23 cellular contexts compared by ENCODE assay signal in the genomic region with DNA sequence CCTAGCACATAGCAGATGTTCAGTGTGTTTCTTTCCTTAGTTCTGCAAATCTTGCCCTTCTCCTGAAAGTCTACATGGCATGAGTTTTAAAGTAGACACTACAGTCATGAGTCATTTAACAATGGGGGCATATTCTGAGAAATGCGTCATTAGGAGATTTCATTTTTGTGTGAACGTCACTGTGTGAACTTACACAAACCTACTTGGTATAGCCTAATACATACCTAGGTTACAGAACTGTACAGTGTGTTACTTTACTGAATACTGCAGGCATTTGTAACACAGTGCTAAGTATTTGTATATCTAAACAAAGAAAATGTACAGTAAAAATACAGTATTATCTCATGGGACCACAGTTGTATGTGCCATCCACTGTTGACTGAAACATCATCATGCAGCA. TPM values are rescaled to one million over a fixed set of nuclear protein-coding genes. Genes with fewer than 3 reads are reported as not detected.
DNase-seq lines count a peak whose midpoint lies in the region; ATAC-seq and TF ChIP-seq lines count a peak whose summit lies in the region.
"Had no signal": no experiment of that assay in that cellular context is flagged by ENCODE, and none has a peak within 500 bp of the region (broad histone marks: within the 10 kb centered on the region; RNA-seq: fewer than 3 reads in every experiment).

No MANE protein-coding gene starts in this region.

- no peaks in the 10 kb centered on the region for H4K20me1 ChIP-seq in IMR-90 (ENCODE audit: insufficient read depth, low read length)

- H3K9ac ChIP-seq in IMR-90 (ENCODE audit: low read depth, low read length), result no peak overlapping the region

- H2BK5ac ChIP-seq in IMR-90 (ENCODE audit: low read depth, low read length, poor library complexity, severe bottlenecking), result no peak overlapping the region

- no peak for TF ChIP-seq RAD21 in IMR-90 (IDR thresholded peaks at IDR 0.05; ENCODE audit: low read length)

- no peak overlapping the region for H2AFZ ChIP-seq in IMR-90 (replicated peaks; ENCODE audit: low read length, poor library complexity)

- H2BK20ac ChIP-seq in IMR-90 (ENCODE audit: low read depth, low read length), result no peak overlapping the region

- TF ChIP-seq CTCF in IMR-90 (conservative IDR thresholded peaks at IDR 0.05; ENCODE audit: low read depth, low read length), result no peak

- no peak overlapping the region for H3K18ac ChIP-seq in IMR-90 (ENCODE audit: low read depth, low read length)

- no peak overlapping the region for H3K4me3 ChIP-seq in IMR-90 (ENCODE audit: insufficient read depth, low read depth, low read length)
- H3K4me3 ChIP-seq: tibial nerve had no signal

- no peak overlapping the region for H3K23ac ChIP-seq in IMR-90 (ENCODE audit: low read depth, low read length)

- no peak overlapping the region for H3K4me3 Mint-ChIP-seq in effector memory CD8-positive, alpha-beta T cell
- H3K4me3 Mint-ChIP-seq in stimulated activated naive CD8-positive, alpha-beta T cell treated with anti-CD3 and anti-CD28 coated beads, Interleukin-15, amount 100 ng/mL, for 72 hours, result no peak overlapping the region
- H3K4me3 Mint-ChIP-seq: CD4-positive, alpha-beta memory T cell; H9; stimulated activated naive B cell treated with anti-CD40 and anti-IgM and Interleukin-4, amounts not matched to agents 10 μg/mL and 1 μg/mL and 100 μg/mL, for 72 hours; T-helper 1 cell treated with Interleukin-12 subunit alpha and Interleukin-12 subunit beta and Interleukin-4 antibody, amounts not matched to agents 30 μg/mL and 1 μg/mL, for 36 hours had no signal

- no peaks in the 10 kb centered on the region for H3K9me3 ChIP-seq in IMR-90 (ENCODE audit: control insufficient read depth, insufficient read depth, low read length)
- H3K9me3 ChIP-seq: tibial nerve had no signal

- no peaks in the 10 kb centered on the region; the same call in 1 of the 2 replicates for H3K9me1 ChIP-seq in IMR-90 (ENCODE audit: insufficient read depth, low read length)

- H3K36me3 Mint-ChIP-seq in activated naive CD4-positive, alpha-beta T cell treated with anti-CD3 and anti-CD28 coated beads, Interleukin-2, amount 50 U/mL, for 72 hours, result peaks cover 17 to 26% of the 10 kb centered on the region in 2 donors
- H3K36me3 Mint-ChIP-seq in effector memory CD8-positive, alpha-beta T cell (ENCODE audit: insufficient read depth), result peaks cover 8% of the 10 kb centered on the region

- H3K27me3 Mint-ChIP-seq in effector memory CD8-positive, alpha-beta T cell, result no peaks in the 10 kb centered on the region
- H3K27me3 Mint-ChIP-seq in stimulated activated naive CD8-positive, alpha-beta T cell treated with anti-CD3 and anti-CD28 coated beads, Interleukin-15, amount 100 ng/mL, for 72 hours, result no peaks in the 10 kb centered on the region
- H3K27me3 Mint-ChIP-seq: CD4-positive, alpha-beta memory T cell; stimulated activated naive B cell treated with anti-CD40 and anti-IgM and Interleukin-4, amounts not matched to agents 10 μg/mL and 1 μg/mL and 100 μg/mL, for 72 hours had no signal

- no peaks in the 10 kb centered on the region for H3K27me3 ChIP-seq in IMR-90 (ENCODE audit: control insufficient read depth, insufficient read depth, low read length)
- H3K27me3 ChIP-seq: tibial nerve had no signal

- WGBS in IMR-90 (ENCODE audit: extremely low coverage in 2 of 2, insufficient read length in 1 of 2), 2 experiments, result no CpG with 5 or more reads among the region's 2 CpGs

- no peak for DNase-seq in activated naive CD4-positive, alpha-beta T cell treated with anti-CD3 and anti-CD28 coated beads, Interleukin-2, amount 50 U/mL, for 72 hours (ENCODE audit: low spot score in 2 of 2)
- DNase-seq in activated naive CD4-positive, alpha-beta T cell (lab: John Stamatoyannopoulos, UW), result no peak
- DNase-seq in IMR-90, result peak; percentile 67
- DNase-seq in effector memory CD8-positive, alpha-beta T cell, result no peak
- DNase-seq in stimulated activated naive CD8-positive, alpha-beta T cell treated with anti-CD3 and anti-CD28 coated beads, Interleukin-15, amount 100 ng/mL, for 72 hours, result no peak
- DNase-seq in NCI-H510A (lab: John Stamatoyannopoulos, UW), result no peak
- DNase-seq in OCI-M2 (lab: John Stamatoyannopoulos, UW; ENCODE audit: unreplicated experiment), result no peak
- DNase-seq: ACHN; activated gamma-delta T cell; anterior cingulate cortex; CD4-positive, alpha-beta memory T cell; DMS79 treated with DMSO at 0.1 percent for 48 hours; H9; KG1; NCI-H2029; NCI-H524; nucleus accumbens; SHP77; stimulated activated naive B cell treated with anti-CD40 and anti-IgM and Interleukin-4, amounts not matched to agents 10 μg/mL and 1 μg/mL and 100 μg/mL, for 72 hours; WERI-Rb-1 had no signal

- H3K9me3 Mint-ChIP-seq in activated naive CD4-positive, alpha-beta T cell treated with anti-CD3 and anti-CD28 coated beads, Interleukin-2, amount 50 U/mL, for 72 hours, result no peaks in the 10 kb centered on the region
- no peaks in the 10 kb centered on the region for H3K9me3 Mint-ChIP-seq in effector memory CD8-positive, alpha-beta T cell
- no peaks in the 10 kb centered on the region for H3K9me3 Mint-ChIP-seq in stimulated activated naive CD8-positive, alpha-beta T cell treated with anti-CD3 and anti-CD28 coated beads, Interleukin-15, amount 100 ng/mL, for 72 hours
- H3K9me3 Mint-ChIP-seq: CD4-positive, alpha-beta memory T cell; H9; stimulated activated naive B cell treated with anti-CD40 and anti-IgM and Interleukin-4, amounts not matched to agents 10 μg/mL and 1 μg/mL and 100 μg/mL, for 72 hours; T-helper 1 cell treated with Interleukin-12 subunit alpha and Interleukin-12 subunit beta and Interleukin-4 antibody, amounts not matched to agents 30 μg/mL and 1 μg/mL, for 36 hours had no signal

- H4K8ac ChIP-seq in IMR-90 (ENCODE audit: low read depth in 2 of 2, low read length in 2 of 2), result no peak overlapping the region

- no peak overlapping the region for H3K27ac ChIP-seq in IMR-90 (ENCODE audit: insufficient read depth, low read length)
- H3K27ac ChIP-seq: tibial nerve, WERI-Rb-1 had no signal

- no peak overlapping the region for H2BK15ac ChIP-seq in IMR-90 (ENCODE audit: low read depth, low read length)

- POLR2A ChIA-PET in IMR-90 (lab: Charles Lee; ENCODE audit: unreplicated experiment), result no interaction called here

- dilution Hi-C loops in IMR-90 (cut with HindIII; ENCODE audit: low sequenced_read_pairs, unreplicated experiment), result no loop called here

- peak; percentile 48 to 74 for ATAC-seq in activated naive CD4-positive, alpha-beta T cell treated with anti-CD3 and anti-CD28 coated beads, Interleukin-2, amount 50 U/mL, for 72 hours
- peak; percentile 58 for ATAC-seq in IMR-90 (ENCODE audit: low read depth)
- ATAC-seq in effector memory CD8-positive, alpha-beta T cell (replicated peaks), result peak; percentile 41
- peak; percentile 72 for ATAC-seq in stimulated activated naive CD8-positive, alpha-beta T cell treated with anti-CD3 and anti-CD28 coated beads, Interleukin-15, amount 100 ng/mL, for 72 hours
- ATAC-seq in GM19467 (IDR thresholded peaks at IDR 0.05; ENCODE audit: unreplicated experiment), result no peak
- ATAC-seq: stimulated activated naive B cell treated with anti-CD40 and anti-IgM and Interleukin-4, amounts not matched to agents 10 μg/mL and 1 μg/mL and 100 μg/mL, for 72 hours had no signal

- no peak overlapping the region for H3K56ac ChIP-seq in IMR-90 (ENCODE audit: extremely low read depth, insufficient read depth, low read length)

- H3K36me3 ChIP-seq in IMR-90 (ENCODE audit: control insufficient read depth, insufficient read depth, low read length), result no peaks in the 10 kb centered on the region; the same call in 1 of the 2 replicates

- BruUV-seq in IMR-90 (replicated peaks; lab: Mats Ljungman, UMichigan), result no TSS peak

- H3K4me2 ChIP-seq in IMR-90 (ENCODE audit: low read depth, low read length), result no peak overlapping the region

- peaks cover 4 to 18% of the 10 kb centered on the region in 2 donors for H3K4me1 Mint-ChIP-seq in effector memory CD8-positive, alpha-beta T cell (ENCODE audit: low read depth in 2 of 2)
- H3K4me1 Mint-ChIP-seq in stimulated activated naive CD8-positive, alpha-beta T cell treated with anti-CD3 and anti-CD28 coated beads, Interleukin-15, amount 100 ng/mL, for 72 hours, result peaks cover 46% of the 10 kb centered on the region
- H3K4me1 Mint-ChIP-seq: H9 had no signal

- CTCF ChIA-PET in IMR-90 (lab: Yijun Ruan, JAX), result interaction anchor here (1.3 to 4.4 kb wide), 3 partner anchors 10 to 215 kb away, joined by 3 to 41 read pairs (median 5); no protein-coding TSS in a partner anchor

- H3K79me1 ChIP-seq in IMR-90 (ENCODE audit: low read depth in 1 of 2, low read length in 2 of 2), result peaks cover 9% of the 10 kb centered on the region in 2 experiments; a peak in 2 of 4 replicates

- H3K4me1 ChIP-seq in IMR-90 (ENCODE audit: control insufficient read depth, insufficient read depth, low read length), result no peaks in the 10 kb centered on the region
- H3K4me1 ChIP-seq: tibial nerve had no signal

- H3K14ac ChIP-seq in IMR-90 (replicated peaks; ENCODE audit: low read depth, low read length), result no peak overlapping the region

- no peak overlapping the region for H4K5ac ChIP-seq in IMR-90 (ENCODE audit: low read depth, low read length)

- H2AK5ac ChIP-seq in IMR-90 (ENCODE audit: low read depth, low read length), result no peak overlapping the region

- H4K91ac ChIP-seq in IMR-90 (ENCODE audit: insufficient read depth, low read depth, low read length), result no peak overlapping the region

- in situ Hi-C loops in IMR-90 (cut with MboI; ENCODE audit: low sequenced_read_pairs), result loop anchor here (10.0 kb wide), 1 partner anchor 55 kb away; the partner anchor contains the start of gene TRIM45

- no peak overlapping the region for H3K4ac ChIP-seq in IMR-90 (ENCODE audit: low read depth, low read length)

- H2AK9ac ChIP-seq in IMR-90 (replicated peaks; ENCODE audit: low read depth, low read length, poor library complexity), result no peak overlapping the region

- no peak overlapping the region for H3K27ac Mint-ChIP-seq in activated naive CD4-positive, alpha-beta T cell treated with anti-CD3 and anti-CD28 coated beads, Interleukin-2, amount 50 U/mL, for 72 hours
- H3K27ac Mint-ChIP-seq in effector memory CD8-positive, alpha-beta T cell, result no peak overlapping the region
- H3K27ac Mint-ChIP-seq in stimulated activated naive CD8-positive, alpha-beta T cell treated with anti-CD3 and anti-CD28 coated beads, Interleukin-15, amount 100 ng/mL, for 72 hours, result no peak overlapping the region
- H3K27ac Mint-ChIP-seq: H9; stimulated activated naive B cell treated with anti-CD40 and anti-IgM and Interleukin-4, amounts not matched to agents 10 μg/mL and 1 μg/mL and 100 μg/mL, for 72 hours; T-helper 1 cell treated with Interleukin-12 subunit alpha and Interleukin-12 subunit beta and Interleukin-4 antibody, amounts not matched to agents 30 μg/mL and 1 μg/mL, for 36 hours had no signal

- H2BK120ac ChIP-seq in IMR-90 (ENCODE audit: low read depth, low read length), result no peak overlapping the region

- TF ChIP-seq POLR2A in IMR-90 (IDR thresholded peaks at IDR 0.05; ENCODE audit: low read depth, low read length), result no peak

- intact Hi-C loops in IMR-90 (cut with micrococcal nuclease), result loop anchor here (10.0 kb wide), 1 partner anchor 825 kb away; no protein-coding TSS in a partner anchor

RNA-seq across cellular contexts. Expression of gene TTF2, which starts 10.0 kb away (rescaled TPM):
- total RNA-seq in activated naive CD4-positive, alpha-beta T cell treated with anti-CD3 and anti-CD28 coated beads, Interleukin-2, amount 50 U/mL, for 72 hours, result 100 to 1,000 TPM; 112 to 136 TPM
- 12.5 and 14.7 TPM in 2 replicates for total RNA-seq in IMR-90 (2012; rRNA removed)
- polyA plus RNA-seq in IMR-90 (2012; rRNA removed), result 9.6 and 11.5 TPM in 2 replicates
- polyA plus RNA-seq in IMR-90 (2012; cell fraction: cytosol; rRNA removed), result 5.1 and 9.9 TPM in 2 replicates
- polyA plus RNA-seq in IMR-90 (2012; cell fraction: nucleus; rRNA removed; ENCODE audit: low replicate concordance), result 9.3 and 14.6 TPM in 2 replicates

RNA-seq across cellular contexts. Expression of gene TRIM45, which starts 51.4 kb away (rescaled TPM):
- 1 to 10 TPM in 1 of 2 donors, under 1 TPM in 1; 0.29 to 1.5 TPM for total RNA-seq in activated naive CD4-positive, alpha-beta T cell treated with anti-CD3 and anti-CD28 coated beads, Interleukin-2, amount 50 U/mL, for 72 hours
- 1.7 and 2.0 TPM in 2 replicates for total RNA-seq in IMR-90 (2012; rRNA removed)
- 4.1 and 5.1 TPM in 2 replicates for polyA plus RNA-seq in IMR-90 (2012; rRNA removed)
- polyA plus RNA-seq in IMR-90 (2012; cell fraction: cytosol; rRNA removed), result 2.1 and 2.9 TPM in 2 replicates
- polyA plus RNA-seq in IMR-90 (2012; cell fraction: nucleus; rRNA removed; ENCODE audit: low replicate concordance), result 19.8 and 36.5 TPM in 2 replicates
